Comparison of ENCODE assay signal across 1 cellular context in genomic region chr11:68326334-68327215, GRCh38.
TF ChIP-seq lines count a peak whose summit lies in the region.

No MANE protein-coding gene starts in this region.

TF ChIP-seq in SK-N-SH, 30 proteins besides CTCF, POLR2A, EP300 and RAD21 (continued from another document):
- TF ChIP-seq REST (IDR thresholded peaks at IDR 0.05; ENCODE audit: low read depth, low read length), result no peak
- no peak for TF ChIP-seq SMC3 (IDR thresholded peaks at IDR 0.05; ENCODE audit: low read depth, low read length)
- no peak for TF ChIP-seq YY1 (IDR thresholded peaks at IDR 0.05; ENCODE audit: low read depth)
- no peak for TF ChIP-seq JUND (IDR thresholded peaks at IDR 0.05)
- no peak for TF ChIP-seq TAF1 (IDR thresholded peaks at IDR 0.05; ENCODE audit: borderline replicate concordance, low read depth, low read length)
- no peak for TF ChIP-seq EZH2phosphoT487 (IDR thresholded peaks at IDR 0.05; ENCODE audit: borderline replicate concordance, low read depth)
